9 cellular contexts compared by ENCODE assay signal in genomic region chr2:7773362-7773973, GRCh38.
DNase-seq lines count a peak whose midpoint lies in the region; ATAC-seq and TF ChIP-seq lines count a peak whose summit lies in the region.
"Had no signal": no experiment of that assay in that cellular context is flagged by ENCODE, and none has a peak within 500 bp of the region (broad histone marks: within the 10 kb centered on the region; RNA-seq: fewer than 3 reads in every experiment).

No MANE protein-coding gene starts in this region.

- H3K27me3 Mint-ChIP-seq in immature natural killer cell (ENCODE audit: low read depth in 3 of 3): peaks cover 3 to 9% (median 5%) of the 10 kb centered on the region in 3 donors

- no peaks in the 10 kb centered on the region for H3K79me2 ChIP-seq in PC-3 (ENCODE audit: low read length)

- ATAC-seq in HG02798 (IDR thresholded peaks at IDR 0.05; ENCODE audit: poor library complexity, unreplicated experiment): peak; percentile 78
- peak; percentile 77 for ATAC-seq in PC-3

- peak overlapping the region; percentile 82 for H3K9ac ChIP-seq in PC-3 (ENCODE audit: low read length)

- H3K9me2 ChIP-seq in PC-3 (replicated peaks; ENCODE audit: low read length): no peaks in the 10 kb centered on the region

- no peaks in the 10 kb centered on the region for H3K36me3 ChIP-seq in PC-3 (ENCODE audit: low read depth, low read length)

- CTCF ChIA-PET in PC-3 (lab: Charles Lee): interaction anchor here (0.6 kb wide), 1 partner anchor 346 kb away, joined by 3 read pairs; no protein-coding TSS in a partner anchor

- H3K4me3 Mint-ChIP-seq in immature natural killer cell: peak overlapping the region; percentile 63 to 84 (median 69)

- no peaks in the 10 kb centered on the region for H3K36me3 Mint-ChIP-seq in immature natural killer cell

- DNase-seq in SIG-M5 treated with dmso at 0.1 percent for 504 hours (lab: John Stamatoyannopoulos, UW; ENCODE audit: unreplicated experiment) (peak; percentile 71), SIG-M5 (lab: John Stamatoyannopoulos, UW) (no peak), PC-3 (peak; percentile 89), immature natural killer cell (peak; percentile 40 to 48 (median 44)), 8988T (no peak), nucleus accumbens (lab: John Stamatoyannopoulos, UW) (no peak), NCI-H2081 treated with DMSO at 0.1 percent for 48 hours (lab: John Stamatoyannopoulos, UW) (no peak)

- no peaks in the 10 kb centered on the region for H4K20me1 ChIP-seq in PC-3 (ENCODE audit: low read length)

- peaks cover 23% of the 10 kb centered on the region for H3K4me1 ChIP-seq in PC-3 (ENCODE audit: insufficient read depth, low read length)

- H3K27ac ChIP-seq in PC-3 (ENCODE audit: low read length): peak overlapping the region; percentile 99
- H3K27ac ChIP-seq: 22Rv1 had no signal

- peak overlapping the region; percentile 68 for H3K4me2 ChIP-seq in PC-3 (ENCODE audit: low read length)

- H3K4me1 Mint-ChIP-seq in immature natural killer cell: peaks cover 24 to 25% of the 10 kb centered on the region in 2 donors

- no peaks in the 10 kb centered on the region for H3F3A ChIP-seq in PC-3 (ENCODE audit: low read length, unreplicated experiment)

- no peaks in the 10 kb centered on the region for H3K27me3 ChIP-seq in PC-3 (ENCODE audit: low read length)

- no peaks in the 10 kb centered on the region for H3K9me3 ChIP-seq in PC-3 (ENCODE audit: low read length)

- POLR2A ChIA-PET in PC-3 (lab: Charles Lee; ENCODE audit: unreplicated experiment): interaction anchor here (0.6 kb wide), 1 partner anchor 240 kb away, joined by 3 read pairs; no protein-coding TSS in a partner anchor

- H3K4me3 ChIP-seq in PC-3 (ENCODE audit: low read length): 0 out of 2 replicates have a peak overlapping the region, but pooled peaks have one; percentile 11

- intact Hi-C loops in PC-3 (cut with micrococcal nuclease): no loop called here

- peak overlapping the region; percentile 62 for H2AFZ ChIP-seq in PC-3 (ENCODE audit: low read length)

- BruUV-seq in PC-3 (replicated peaks; lab: Mats Ljungman, UMichigan): no TSS peak

- no peak for TF ChIP-seq CTCF in PC-3 (conservative IDR thresholded peaks at IDR 0.05; ENCODE audit: low read depth, low read length)

- H3K27ac Mint-ChIP-seq in immature natural killer cell: peak overlapping the region; percentile 53 to 81 (median 54)

- H3K9me3 Mint-ChIP-seq in immature natural killer cell: no peaks in the 10 kb centered on the region

Comparison
In these comparisons a context has a peak if more than half of its experiments do, and no peak if none do; other contexts are left out.
1. DNase-seq: peak in SIG-M5 treated with dmso at 0.1 percent for 504 hours (single experiment), PC-3 (single experiment) and immature natural killer cell (3 of 3); none in SIG-M5 (single experiment), 8988T (single experiment), nucleus accumbens (0 of 56) and NCI-H2081 treated with DMSO at 0.1 percent for 48 hours (single experiment).